Comparison of ENCODE assay signal across 19 cellular contexts in genomic region chr12:105222726-105223357, GRCh38. TPM values are rescaled to one million over a fixed set of nuclear protein-coding genes. Genes with fewer than 3 reads are reported as not detected.
A peak's percentile ranks its signal among the peaks of the same experiment; 100 is the strongest.
DNase-seq lines count a peak whose midpoint lies in the region; ATAC-seq, FAIRE-seq and TF ChIP-seq lines count a peak whose summit lies in the region.
"Had no signal": no experiment of that assay in that cellular context is flagged by ENCODE, and none has a peak within 500 bp of the region (broad histone marks: within the 10 kb centered on the region; RNA-seq: fewer than 3 reads in every experiment).

No MANE protein-coding gene starts in this region.

- H3K36me3 Mint-ChIP-seq in astrocyte (ENCODE audit: low read depth, unreplicated experiment) (peaks cover 24% of the 10 kb centered on the region), neural progenitor cell (peaks cover 21% of the 10 kb centered on the region)

- in situ Hi-C loops in KBM-7 (cut with MboI; ENCODE audit: low pct_unique_long_range_greater_than_20kb, low sequenced_read_pairs) = no loop called here

- H3K9ac ChIP-seq in astrocyte (ENCODE audit: low read length) (no peak overlapping the region), neural progenitor cell (no peak overlapping the region)

- H3K4me1 Mint-ChIP-seq in astrocyte (ENCODE audit: low read depth, unreplicated experiment) (peaks cover 31% of the 10 kb centered on the region), neural progenitor cell (peaks cover 3% of the 10 kb centered on the region)

- H3K9me3 ChIP-seq in astrocyte (ENCODE audit: insufficient read depth, low read depth, low read length) (no peaks in the 10 kb centered on the region), neural progenitor cell (ENCODE audit: low read depth) (no peaks in the 10 kb centered on the region), vagina (no peaks in the 10 kb centered on the region), aorta (ENCODE audit: control insufficient read depth, low read length) (no peaks in the 10 kb centered on the region)
- H3K9me3 ChIP-seq: esophagus muscularis mucosa, pancreas had no signal

- H3K4me2 ChIP-seq in astrocyte (ENCODE audit: low read length) (no peak overlapping the region), neural progenitor cell (no peak overlapping the region)

- H3K36me3 ChIP-seq in astrocyte (ENCODE audit: insufficient read depth, low read length) = peaks cover 14% of the 10 kb centered on the region
- no peaks in the 10 kb centered on the region for H3K36me3 ChIP-seq in neural progenitor cell
- peaks cover 0 to 30% of the 10 kb centered on the region in 2 donors for H3K36me3 ChIP-seq in vagina
- H3K36me3 ChIP-seq in aorta (ENCODE audit: control insufficient read depth in 1 of 2, insufficient read depth in 2 of 2, low read length in 1 of 2) = peaks cover 2 to 5% of the 10 kb centered on the region in 2 donors
- H3K36me3 ChIP-seq: pancreas had no signal

- TF ChIP-seq POLR2A in vagina (IDR thresholded peaks at IDR 0.05) = no peak

- peaks cover 50% of the 10 kb centered on the region for H4K20me1 ChIP-seq in astrocyte (ENCODE audit: insufficient read depth, low read length)
- H4K20me1 ChIP-seq in neural progenitor cell (ENCODE audit: low read depth) = peaks cover 24% of the 10 kb centered on the region

- H3K27me3 Mint-ChIP-seq in astrocyte (ENCODE audit: low read depth, unreplicated experiment) = no peaks in the 10 kb centered on the region
- H3K27me3 Mint-ChIP-seq in neural progenitor cell (ENCODE audit: insufficient read depth, low read depth) = no peaks in the 10 kb centered on the region
- H3K27me3 Mint-ChIP-seq: activated CD4-positive, alpha-beta T cell treated with anti-CD3 and anti-CD28 coated beads, Interleukin-2, amount 10 ng/mL, durations not matched to agents 24 days and 14 days; naive B cell had no signal

- ATAC-seq in aorta (ENCODE audit: low FRiP score) (no peak), SK-N-SH treated with all-trans-retinoic acid at 6 μM for 48 hours (no peak)
- ATAC-seq: HCT116, pancreas, sciatic nerve had no signal

- H3K27me3 ChIP-seq in astrocyte (ENCODE audit: insufficient read depth, low read length) = no peaks in the 10 kb centered on the region
- no peaks in the 10 kb centered on the region for H3K27me3 ChIP-seq in neural progenitor cell
- no peaks in the 10 kb centered on the region for H3K27me3 ChIP-seq in vagina
- H3K27me3 ChIP-seq in aorta (ENCODE audit: control insufficient read depth in 1 of 2, insufficient read depth in 2 of 2, low read length in 1 of 2) = no peaks in the 10 kb centered on the region
- H3K27me3 ChIP-seq: esophagus muscularis mucosa, pancreas had no signal

- H3K4me3 ChIP-seq in astrocyte (ENCODE audit: insufficient read depth, low read depth, low read length) (no peak overlapping the region), neural progenitor cell (no peak overlapping the region), vagina (no peak overlapping the region), aorta (ENCODE audit: low read length in 2 of 2) (no peak overlapping the region)
- H3K4me3 ChIP-seq: esophagus muscularis mucosa, pancreas had no signal

- no peak for FAIRE-seq in astrocyte (lab: Jason Lieb, UNC)
- FAIRE-seq: pancreas had no signal

- intact Hi-C loops in vagina (cut with DNase I) (loop anchor here (5.0 kb wide), 1 partner anchor 1354 kb away; no protein-coding TSS in a partner anchor), aorta (cut with DNase I) (loop anchor here in 1 of 2 donors (10.0 kb wide), 1 partner anchor 162 kb away; no protein-coding TSS in a partner anchor)

- H2AFZ ChIP-seq in astrocyte (ENCODE audit: low read depth, low read length) (no peak overlapping the region), neural progenitor cell (replicated peaks) (no peak overlapping the region)

- no peaks in the 10 kb centered on the region for H3F3A ChIP-seq in neural progenitor cell (ENCODE audit: low read depth)

- 86 to 89% methylated on average over 13 of the region's 13 CpGs for WGBS in aorta, 2 donors

- peak overlapping the region; percentile 75 for H3K27ac Mint-ChIP-seq in astrocyte (ENCODE audit: unreplicated experiment)
- H3K27ac Mint-ChIP-seq in neural progenitor cell = peak overlapping the region; percentile 7
- H3K27ac Mint-ChIP-seq: activated CD4-positive, alpha-beta T cell treated with anti-CD3 and anti-CD28 coated beads, Interleukin-2, amount 10 ng/mL, durations not matched to agents 24 days and 14 days had no signal

- no peak overlapping the region for H3K4me3 Mint-ChIP-seq in astrocyte (ENCODE audit: unreplicated experiment)
- H3K4me3 Mint-ChIP-seq in neural progenitor cell = no peak overlapping the region
- H3K4me3 Mint-ChIP-seq: activated CD4-positive, alpha-beta T cell treated with anti-CD3 and anti-CD28 coated beads, Interleukin-2, amount 10 ng/mL, durations not matched to agents 24 days and 14 days had no signal

- H3K9me3 Mint-ChIP-seq in astrocyte (ENCODE audit: unreplicated experiment) (no peaks in the 10 kb centered on the region), neural progenitor cell (no peaks in the 10 kb centered on the region)
- H3K9me3 Mint-ChIP-seq: activated CD4-positive, alpha-beta T cell treated with anti-CD3 and anti-CD28 coated beads, Interleukin-2, amount 10 ng/mL, durations not matched to agents 24 days and 14 days; naive B cell had no signal

- DNase-seq in KBM-7 (peak; percentile 59), astrocyte (ENCODE audit: low read depth) (no peak), neural progenitor cell (ENCODE audit: low spot score) (no peak), vagina (ENCODE audit: extremely low spot score in 2 of 2) (peak in 1 of 2 donors; percentile 79), aorta (no peak), activated gamma-delta T cell (lab: John Stamatoyannopoulos, UW) (no peak)
- DNase-seq: activated CD4-positive, alpha-beta T cell treated with anti-CD3 and anti-CD28 coated beads, Interleukin-2, amount 10 ng/mL, durations not matched to agents 24 days and 14 days; activated effector memory CD4-positive, alpha-beta T cell treated with anti-CD3 and anti-CD28 coated beads, Interleukin-2, amount 50 U/mL, for 16 hours; central memory CD4-positive, alpha-beta T cell; effector CD8-positive, alpha-beta T cell; mesendoderm; naive B cell; NCI-H526 treated with DMSO at 0.1 percent for 48 hours; pancreas; Right ventricle myocardium superior had no signal

- H3K4me1 ChIP-seq in astrocyte (ENCODE audit: insufficient read depth, low read length) = peaks cover 19% of the 10 kb centered on the region
- no peaks in the 10 kb centered on the region for H3K4me1 ChIP-seq in neural progenitor cell
- peaks cover 73% of the 10 kb centered on the region for H3K4me1 ChIP-seq in vagina
- peaks cover 3 to 4% of the 10 kb centered on the region in 2 donors for H3K4me1 ChIP-seq in aorta (ENCODE audit: control insufficient read depth in 1 of 2, insufficient read depth in 2 of 2, low read length in 2 of 2)

- H3K79me2 ChIP-seq in astrocyte (ENCODE audit: insufficient read depth, low read length) (peaks cover 64% of the 10 kb centered on the region), neural progenitor cell (ENCODE audit: low read depth) (no peaks in the 10 kb centered on the region)

- TF ChIP-seq CTCF in astrocyte (IDR thresholded peaks at IDR 0.05; ENCODE audit: insufficient read depth, low read depth, low read length) (no peak), neural progenitor cell (IDR thresholded peaks at IDR 0.05) (no peak), vagina (IDR thresholded peaks at IDR 0.05) (no peak)

- H3K27ac ChIP-seq in astrocyte (ENCODE audit: low read depth, low read length) (no peak overlapping the region), neural progenitor cell (no peak overlapping the region), vagina (peak overlapping the region; percentile 83), aorta (ENCODE audit: low read depth in 1 of 2, low read length in 2 of 2) (no peak overlapping the region)
- H3K27ac ChIP-seq: esophagus muscularis mucosa, pancreas had no signal

TF ChIP-seq in SK-N-SH treated with all-trans-retinoic acid at 6 μM for 48 hours, 23 proteins besides CTCF, POLR2A, EP300 and RAD21 (continues in another document):
- TF ChIP-seq SNAI2 (CRISPR knock-in tag; IDR thresholded peaks at IDR 0.05) (no peak), ZNF70 (CRISPR knock-in tag; IDR thresholded peaks at IDR 0.05) (no peak), CSDC2 (CRISPR knock-in tag; IDR thresholded peaks at IDR 0.05) (no peak), ARNTL (CRISPR knock-in tag; IDR thresholded peaks at IDR 0.05; ENCODE audit: borderline replicate concordance, low read depth) (no peak), OSR1 (CRISPR knock-in tag; IDR thresholded peaks at IDR 0.05) (no peak), ZFP30 (CRISPR knock-in tag; IDR thresholded peaks at IDR 0.05) (no peak), CSRNP3 (CRISPR knock-in tag; IDR thresholded peaks at IDR 0.05) (no peak), ZFP3 (CRISPR knock-in tag; IDR thresholded peaks at IDR 0.05) (no peak)

RNA-seq across cellular contexts. Expression of gene APPL2, which starts 13.1 kb away (rescaled TPM):
- total RNA-seq in astrocyte = 16.6 and 17.7 TPM in 2 replicates
- 27.7 and 37.5 TPM in 2 replicates for total RNA-seq in neural progenitor cell (ENCODE audit: low replicate concordance)
- 48.1 TPM for total RNA-seq in vagina
- 10 to 100 TPM; 43.9 to 65.2 TPM for total RNA-seq in aorta
- 10 to 100 TPM; 15.0 to 48.8 TPM for polyA plus RNA-seq in aorta
